ENCODE assay signal across 22 cellular contexts in genomic region chr1:39006287-39006686, GRCh38. TPM values are rescaled to one million over a fixed set of nuclear protein-coding genes. Genes with fewer than 3 reads are reported as not detected.
DNase-seq lines count a peak whose midpoint lies in the region; ATAC-seq and TF ChIP-seq lines count a peak whose summit lies in the region.
"Had no signal": no experiment of that assay in that cellular context is flagged by ENCODE, and none has a peak within 500 bp of the region (broad histone marks: within the 10 kb centered on the region; RNA-seq: fewer than 3 reads in every experiment).

No MANE protein-coding gene starts in this region.

- no peaks in the 10 kb centered on the region for H3K27me3 Mint-ChIP-seq in activated T-cell treated with anti-CD3 and anti-CD28 coated beads, Interleukin-2, amount 50 U/mL, for 24 hours
- H3K27me3 Mint-ChIP-seq in H9 (ENCODE audit: low read depth), result no peaks in the 10 kb centered on the region
- no peaks in the 10 kb centered on the region for H3K27me3 Mint-ChIP-seq in central memory CD8-positive, alpha-beta T cell
- H3K27me3 Mint-ChIP-seq in neural progenitor cell (ENCODE audit: insufficient read depth, low read depth), result no peaks in the 10 kb centered on the region
- H3K27me3 Mint-ChIP-seq in stimulated activated memory B cell treated with anti-CD40 and anti-IgM and Interleukin-4, amounts not matched to agents 10 μg/mL and 1 μg/mL and 100 μg/mL, for 72 hours, result no peaks in the 10 kb centered on the region

- no peak overlapping the region for H3K4me2 ChIP-seq in H9 (ENCODE audit: insufficient read depth, insufficient read length, low read length)
- no peak overlapping the region for H3K4me2 ChIP-seq in neural progenitor cell
- H3K4me2 ChIP-seq: BLaER1 treated with 17β-estradiol and CSF1 and Interleukin-3, amounts not matched to agents 10 nM and 100 nM had no signal

- H3K27ac Mint-ChIP-seq in activated T-cell treated with anti-CD3 and anti-CD28 coated beads, Interleukin-2, amount 50 U/mL, for 24 hours, result peak overlapping the region; percentile 71
- H3K27ac Mint-ChIP-seq in H9, result peak overlapping the region in 2 of 3 experiments; percentile 6 to 94; a peak in 3 of 7 replicates
- H3K27ac Mint-ChIP-seq in central memory CD8-positive, alpha-beta T cell (ENCODE audit: low read depth), result peak overlapping the region; percentile 16
- no peak overlapping the region for H3K27ac Mint-ChIP-seq in neural progenitor cell
- H3K27ac Mint-ChIP-seq in stimulated activated memory B cell treated with anti-CD40 and anti-IgM and Interleukin-4, amounts not matched to agents 10 μg/mL and 1 μg/mL and 100 μg/mL, for 72 hours, result no peak overlapping the region
- H3K27ac Mint-ChIP-seq: CD8-positive, alpha-beta T cell had no signal

- H2AFZ ChIP-seq in H9 (ENCODE audit: low read length) (no peak overlapping the region), neural progenitor cell (replicated peaks) (no peak overlapping the region)

- no peaks in the 10 kb centered on the region for H3K9me3 ChIP-seq in H9 (ENCODE audit: control insufficient read depth, low read depth, low read length)
- H3K9me3 ChIP-seq in neural progenitor cell (ENCODE audit: low read depth), result no peaks in the 10 kb centered on the region
- H3K9me3 ChIP-seq: BLaER1 treated with 17β-estradiol and CSF1 and Interleukin-3, amounts not matched to agents 10 nM and 100 nM; SJSA1 had no signal

- H4K8ac ChIP-seq in H9 (replicated peaks; ENCODE audit: insufficient read length, low read depth, low read length), result no peak overlapping the region

- no peak overlapping the region for H3T11ph ChIP-seq in H9 (ENCODE audit: low read length)

- H4K91ac ChIP-seq in H9 (ENCODE audit: insufficient read length, low read depth, low read length), result no peak overlapping the region

- no peaks in the 10 kb centered on the region for H3K79me1 ChIP-seq in H9 (ENCODE audit: insufficient read depth, low read depth, low read length, poor library complexity, severe bottlenecking)

- H2BK15ac ChIP-seq in H9 (ENCODE audit: low read depth, low read length), result no peak overlapping the region

- no peak overlapping the region for H2BK5ac ChIP-seq in H9 (ENCODE audit: insufficient read length, low read length)

- H4K5ac ChIP-seq in H9 (ENCODE audit: insufficient read length, low read depth, low read length), result no peak overlapping the region

- H3K36me3 ChIP-seq in neural progenitor cell, result peaks cover 36% of the 10 kb centered on the region

- H3K4ac ChIP-seq in H9 (ENCODE audit: low read depth, low read length), result no peak overlapping the region

- H3K9ac ChIP-seq in H9 (ENCODE audit: extremely low read depth, insufficient read length, low read length) (no peak overlapping the region), neural progenitor cell (no peak overlapping the region)
- H3K9ac ChIP-seq: BLaER1 treated with 17β-estradiol and CSF1 and Interleukin-3, amounts not matched to agents 10 nM and 100 nM had no signal

- TF ChIP-seq CTCF in H9 (conservative IDR thresholded peaks at IDR 0.05) (no peak), neural progenitor cell (IDR thresholded peaks at IDR 0.05) (no peak)

- H2BK12ac ChIP-seq in H9 (ENCODE audit: insufficient read length, low read depth, low read length), result no peak overlapping the region

- H3K9me3 Mint-ChIP-seq in activated T-cell treated with anti-CD3 and anti-CD28 coated beads, Interleukin-2, amount 50 U/mL, for 24 hours, result no peaks in the 10 kb centered on the region
- H3K9me3 Mint-ChIP-seq in H9 (no peaks in the 10 kb centered on the region), neural progenitor cell (no peaks in the 10 kb centered on the region)
- no peaks in the 10 kb centered on the region for H3K9me3 Mint-ChIP-seq in central memory CD8-positive, alpha-beta T cell
- no peaks in the 10 kb centered on the region for H3K9me3 Mint-ChIP-seq in stimulated activated memory B cell treated with anti-CD40 and anti-IgM and Interleukin-4, amounts not matched to agents 10 μg/mL and 1 μg/mL and 100 μg/mL, for 72 hours
- H3K9me3 Mint-ChIP-seq: CD8-positive, alpha-beta T cell had no signal

- H3K18ac ChIP-seq in H9 (ENCODE audit: insufficient read length, low read depth, low read length), result no peak overlapping the region

- no peak overlapping the region for H3K4me3 Mint-ChIP-seq in activated T-cell treated with anti-CD3 and anti-CD28 coated beads, Interleukin-2, amount 50 U/mL, for 24 hours
- H3K4me3 Mint-ChIP-seq in H9 (no peak overlapping the region), neural progenitor cell (no peak overlapping the region)
- no peak overlapping the region for H3K4me3 Mint-ChIP-seq in central memory CD8-positive, alpha-beta T cell
- H3K4me3 Mint-ChIP-seq in stimulated activated memory B cell treated with anti-CD40 and anti-IgM and Interleukin-4, amounts not matched to agents 10 μg/mL and 1 μg/mL and 100 μg/mL, for 72 hours, result no peak overlapping the region
- H3K4me3 Mint-ChIP-seq: CD8-positive, alpha-beta T cell had no signal

- no peak overlapping the region for H3K23ac ChIP-seq in H9 (ENCODE audit: insufficient read length, low read depth, low read length)

- H3K4me3 ChIP-seq in neural progenitor cell, result no peak overlapping the region
- H3K4me3 ChIP-seq: BLaER1 treated with 17β-estradiol and CSF1 and Interleukin-3, amounts not matched to agents 10 nM and 100 nM; SJSA1 had no signal

- peaks cover 33% of the 10 kb centered on the region for H3K4me1 Mint-ChIP-seq in activated T-cell treated with anti-CD3 and anti-CD28 coated beads, Interleukin-2, amount 50 U/mL, for 24 hours (ENCODE audit: low read depth)
- peaks cover 22 to 30% of the 10 kb centered on the region in 2 experiments for H3K4me1 Mint-ChIP-seq in H9
- peaks cover 6% of the 10 kb centered on the region for H3K4me1 Mint-ChIP-seq in central memory CD8-positive, alpha-beta T cell
- no peaks in the 10 kb centered on the region for H3K4me1 Mint-ChIP-seq in neural progenitor cell
- H3K4me1 Mint-ChIP-seq in stimulated activated memory B cell treated with anti-CD40 and anti-IgM and Interleukin-4, amounts not matched to agents 10 μg/mL and 1 μg/mL and 100 μg/mL, for 72 hours, result peaks cover 20% of the 10 kb centered on the region

- H2BK120ac ChIP-seq in H9 (ENCODE audit: low read depth, low read length, poor library complexity, severe bottlenecking), result no peak overlapping the region

- no CpG with 5 or more reads among the region's 2 CpGs for WGBS in H9 (ENCODE audit: extremely low coverage, insufficient read length, low lambda C conversion rate)

- peaks cover 93% of the 10 kb centered on the region for H3K36me3 Mint-ChIP-seq in activated T-cell treated with anti-CD3 and anti-CD28 coated beads, Interleukin-2, amount 50 U/mL, for 24 hours (ENCODE audit: low read depth)
- H3K36me3 Mint-ChIP-seq in H9 (ENCODE audit: insufficient read depth in 1 of 3, low read depth in 3 of 3) (peaks cover 58 to 97% (median 78%) of the 10 kb centered on the region in 3 experiments; a peak in 6 of 7 replicates), neural progenitor cell (peaks cover 34% of the 10 kb centered on the region)
- peaks cover 80% of the 10 kb centered on the region for H3K36me3 Mint-ChIP-seq in central memory CD8-positive, alpha-beta T cell (ENCODE audit: insufficient read depth)
- peaks cover 58% of the 10 kb centered on the region for H3K36me3 Mint-ChIP-seq in stimulated activated memory B cell treated with anti-CD40 and anti-IgM and Interleukin-4, amounts not matched to agents 10 μg/mL and 1 μg/mL and 100 μg/mL, for 72 hours

- peaks cover 55% of the 10 kb centered on the region for H3F3A ChIP-seq in neural progenitor cell (ENCODE audit: low read depth)

- H3K14ac ChIP-seq in H9 (ENCODE audit: insufficient read depth, low read length), result no peak overlapping the region

- H3K79me2 ChIP-seq in H9 (ENCODE audit: insufficient read depth, low read length) (no peaks in the 10 kb centered on the region), neural progenitor cell (ENCODE audit: low read depth) (peaks cover 11% of the 10 kb centered on the region)

- H3K27me3 ChIP-seq in H9 (ENCODE audit: insufficient read depth, low read length), result no peaks in the 10 kb centered on the region; the same call in 1 of the 2 replicates
- H3K27me3 ChIP-seq in neural progenitor cell, result no peaks in the 10 kb centered on the region
- H3K27me3 ChIP-seq: BLaER1 treated with 17β-estradiol and CSF1 and Interleukin-3, amounts not matched to agents 10 nM and 100 nM; SJSA1 had no signal

- no peak for ATAC-seq in central memory CD8-positive, alpha-beta T cell (replicated peaks; ENCODE audit: extremely low read depth, poor library complexity, severe bottlenecking)
- no peak for ATAC-seq in stimulated activated memory B cell treated with anti-CD40 and anti-IgM and Interleukin-4, amounts not matched to agents 10 μg/mL and 1 μg/mL and 100 μg/mL, for 72 hours
- ATAC-seq: CD8-positive, alpha-beta T cell; Right ventricle myocardium inferior had no signal

- H3K4me1 ChIP-seq in H9 (ENCODE audit: insufficient read depth, low read length), result no peaks in the 10 kb centered on the region; the same call in 1 of the 2 replicates
- H3K4me1 ChIP-seq in neural progenitor cell, result no peaks in the 10 kb centered on the region

- no peak overlapping the region for H2BK20ac ChIP-seq in H9 (ENCODE audit: low read depth, low read length, poor library complexity, severe bottlenecking)

- no peak overlapping the region for H3K56ac ChIP-seq in H9 (ENCODE audit: insufficient read length, low read depth, low read length)

- H4K20me1 ChIP-seq in H9 (ENCODE audit: control insufficient read depth, insufficient read depth, insufficient read length) (no peaks in the 10 kb centered on the region), neural progenitor cell (ENCODE audit: low read depth) (peaks cover 36% of the 10 kb centered on the region)

- H3K23me2 ChIP-seq in H9 (ENCODE audit: insufficient read length, low read depth, low read length, poor library complexity, severe bottlenecking), result no peaks in the 10 kb centered on the region

- H3K27ac ChIP-seq in H9 (ENCODE audit: insufficient read length, low read depth, low read length) (no peak overlapping the region), neural progenitor cell (peak overlapping the region; percentile 5)
- H3K27ac ChIP-seq: BLaER1 treated with 17β-estradiol and CSF1 and Interleukin-3, amounts not matched to agents 10 nM and 100 nM; SJSA1 had no signal

- no peak overlapping the region for H2AK5ac ChIP-seq in H9 (ENCODE audit: insufficient read length, low read length)

- DNase-seq in activated T-cell treated with anti-CD3 and anti-CD28 coated beads, Interleukin-2, amount 50 U/mL, for 24 hours, result no peak
- no peak for DNase-seq in activated T-cell treated with anti-CD3 and anti-CD28 coated beads, Interleukin-2, amount 50 U/mL, for 1 hour
- no peak for DNase-seq in H9
- no peak for DNase-seq in central memory CD8-positive, alpha-beta T cell (ENCODE audit: low spot score in 2 of 2)
- no peak for DNase-seq in neural progenitor cell (ENCODE audit: low spot score)
- DNase-seq in NCI-H345 treated with DMSO at 0.1 percent for 48 hours (lab: John Stamatoyannopoulos, UW; ENCODE audit: unreplicated experiment), result no peak
- DNase-seq: 8988T; Calu3; CD8-positive, alpha-beta T cell; DMS153; GOT3; KBM-7; MM.1S; NCI-H1048; NCI-H1417 treated with DMSO at 0.1 percent for 48 hours; NCI-H187; NCI-H446 treated with DMSO at 0.1 percent for 48 hours; NCI-H526 treated with DMSO at 0.1 percent for 48 hours had no signal

RNA-seq across cellular contexts. Expression of gene AKIRIN1, which starts 15.2 kb away (rescaled TPM):
- 235 and 237 TPM in 2 replicates for total RNA-seq in H9 (2021)
- 99.6 and 130 TPM in 2 replicates for total RNA-seq in neural progenitor cell (ENCODE audit: low replicate concordance)

RNA-seq across cellular contexts. Expression of gene NDUFS5, which starts 19.9 kb away (rescaled TPM):
- total RNA-seq in H9 (2021) (367 and 376 TPM in 2 replicates), neural progenitor cell (ENCODE audit: low replicate concordance) (414 and 738 TPM in 2 replicates)

Comparison
In these comparisons a context has a peak if more than half of its experiments do, and no peak if none do; other contexts are left out.
1. H3K27ac Mint-ChIP-seq: peak in activated T-cell treated with anti-CD3 and anti-CD28 coated beads, Interleukin-2, amount 50 U/mL, for 24 hours (single experiment), H9 (2 of 3) and central memory CD8-positive, alpha-beta T cell (single experiment); none in neural progenitor cell (single experiment) and stimulated activated memory B cell treated with anti-CD40 and anti-IgM and Interleukin-4, amounts not matched to agents 10 μg/mL and 1 μg/mL and 100 μg/mL, for 72 hours (single experiment).